ENCODE assay signal across 9 cellular contexts in the genomic region with DNA sequence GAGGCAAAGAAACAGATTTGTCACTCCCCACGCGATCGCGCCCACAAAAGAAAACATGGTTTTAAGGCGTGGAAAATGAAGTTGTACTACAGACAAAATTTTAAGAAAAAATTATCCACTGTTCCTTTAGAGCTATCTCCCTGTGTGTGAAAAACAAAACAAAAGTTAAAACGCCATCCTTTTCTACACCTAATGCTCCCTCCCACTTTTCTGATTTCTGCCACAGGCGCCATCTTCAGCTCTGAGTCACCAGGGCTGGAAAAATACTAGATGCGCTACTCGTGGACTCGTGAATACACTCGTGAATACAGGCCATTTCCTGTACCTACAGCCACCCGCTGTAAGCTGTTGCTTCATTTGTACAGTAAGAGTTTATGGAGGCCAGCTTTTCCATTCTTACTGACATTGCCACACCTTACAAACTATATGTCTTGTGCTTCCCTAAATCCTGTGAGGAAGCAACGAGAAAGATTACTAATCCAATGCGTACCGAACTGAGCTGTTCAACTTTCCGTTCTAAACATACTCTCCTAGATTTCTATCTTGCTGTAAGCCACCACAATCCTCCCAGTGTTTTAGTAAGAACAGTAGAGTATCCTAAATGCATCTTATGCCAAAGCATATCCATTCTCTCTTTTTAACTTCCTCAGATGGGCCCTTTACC. TPM values are rescaled to one million over a fixed set of nuclear protein-coding genes. Genes with fewer than 3 reads are reported as not detected.
DNase-seq lines count a peak whose midpoint lies in the region; ATAC-seq and TF ChIP-seq lines count a peak whose summit lies in the region.
"Had no signal": no experiment of that assay in that cellular context is flagged by ENCODE, and none has a peak within 500 bp of the region (broad histone marks: within the 10 kb centered on the region; RNA-seq: fewer than 3 reads in every experiment).

No MANE protein-coding gene starts in this region.

- no peaks in the 10 kb centered on the region for H3K27me3 ChIP-seq in upper lobe of left lung

- peaks cover 4 to 19% (median 11%) of the 10 kb centered on the region in 4 donors for H3K4me1 ChIP-seq in upper lobe of left lung

- WGBS in upper lobe of left lung, 2 donors = 1% methylated on average over 16 of the region's 16 CpGs

- H3K9me3 ChIP-seq in upper lobe of left lung = no peaks in the 10 kb centered on the region

- TF ChIP-seq CTCF in Calu3 (IDR thresholded peaks at IDR 0.05; ENCODE audit: unreplicated experiment) (no peak), progenitor cell of endocrine pancreas (IDR thresholded peaks at IDR 0.05; ENCODE audit: unreplicated experiment) (no peak), upper lobe of left lung (IDR thresholded peaks at IDR 0.05) (peak in 2 of 6 experiments; percentile 6 to 13)

- BruUV-seq in Calu3 (replicated peaks; lab: Mats Ljungman, UMichigan) = TSS peak; percentile 80

- intact Hi-C loops in Calu3 (cut with micrococcal nuclease; ENCODE audit: unreplicated experiment) = no loop called here
- intact Hi-C loops in left cardiac atrium (cut with DNase I) = no loop called here

- ATAC-seq in GM21723 (IDR thresholded peaks at IDR 0.05; ENCODE audit: unreplicated experiment) = peak; percentile 41
- ATAC-seq in activated naive CD8-positive, alpha-beta T cell treated with anti-CD3 and anti-CD28 coated beads, Interleukin-2, amount 50 U/mL, for 24 hours = peak; percentile 48
- peak; percentile 76 to 88 for ATAC-seq in left cardiac atrium
- peak; percentile 91 for ATAC-seq in upper lobe of left lung (ENCODE audit: low FRiP score in 2 of 2)

- H3K9me3 Mint-ChIP-seq in Calu3 (ENCODE audit: low read depth, unreplicated experiment) (no peaks in the 10 kb centered on the region), progenitor cell of endocrine pancreas (ENCODE audit: low read depth) (no peaks in the 10 kb centered on the region)
- no peaks in the 10 kb centered on the region for H3K9me3 Mint-ChIP-seq in activated naive CD8-positive, alpha-beta T cell treated with anti-CD3 and anti-CD28 coated beads, Interleukin-2, amount 50 U/mL, for 24 hours
- H3K9me3 Mint-ChIP-seq: dendritic cell treated with granulocyte-macrophage colony-stimulating factor and Interleukin-4, amounts not matched to agents 40 ng/mL and 50 ng/mL, for 4 days had no signal

- no peaks in the 10 kb centered on the region for H3K27me3 Mint-ChIP-seq in Calu3 (ENCODE audit: unreplicated experiment)
- H3K27me3 Mint-ChIP-seq in activated naive CD8-positive, alpha-beta T cell treated with anti-CD3 and anti-CD28 coated beads, Interleukin-2, amount 50 U/mL, for 24 hours = no peaks in the 10 kb centered on the region
- no peaks in the 10 kb centered on the region for H3K27me3 Mint-ChIP-seq in progenitor cell of endocrine pancreas
- H3K27me3 Mint-ChIP-seq: dendritic cell treated with granulocyte-macrophage colony-stimulating factor and Interleukin-4, amounts not matched to agents 40 ng/mL and 50 ng/mL, for 4 days had no signal

- H3K27ac Mint-ChIP-seq in Calu3 (ENCODE audit: unreplicated experiment) = no peak overlapping the region
- no peak overlapping the region for H3K27ac Mint-ChIP-seq in activated naive CD8-positive, alpha-beta T cell treated with anti-CD3 and anti-CD28 coated beads, Interleukin-2, amount 50 U/mL, for 24 hours
- no peak overlapping the region for H3K27ac Mint-ChIP-seq in progenitor cell of endocrine pancreas
- H3K27ac Mint-ChIP-seq: dendritic cell treated with granulocyte-macrophage colony-stimulating factor and Interleukin-4, amounts not matched to agents 40 ng/mL and 50 ng/mL, for 4 days had no signal

- no peaks in the 10 kb centered on the region for H3K36me3 Mint-ChIP-seq in Calu3 (ENCODE audit: insufficient read depth, unreplicated experiment)
- peaks cover 25% of the 10 kb centered on the region for H3K36me3 Mint-ChIP-seq in activated naive CD8-positive, alpha-beta T cell treated with anti-CD3 and anti-CD28 coated beads, Interleukin-2, amount 50 U/mL, for 24 hours (ENCODE audit: low read depth)
- H3K36me3 Mint-ChIP-seq in progenitor cell of endocrine pancreas (ENCODE audit: insufficient read depth) = no peaks in the 10 kb centered on the region

- TF ChIP-seq EP300 in upper lobe of left lung (IDR thresholded peaks at IDR 0.05) = peak in 2 of 4 donors; percentile 23 to 94

- TF ChIP-seq POLR2A in upper lobe of left lung (IDR thresholded peaks at IDR 0.05) = peak in 2 of 4 donors; percentile 28 to 48

- H3K4me1 Mint-ChIP-seq in Calu3 (ENCODE audit: low read depth, unreplicated experiment) (no peaks in the 10 kb centered on the region), progenitor cell of endocrine pancreas (ENCODE audit: low read depth) (peaks cover 12% of the 10 kb centered on the region)
- peaks cover 13% of the 10 kb centered on the region for H3K4me1 Mint-ChIP-seq in activated naive CD8-positive, alpha-beta T cell treated with anti-CD3 and anti-CD28 coated beads, Interleukin-2, amount 50 U/mL, for 24 hours

- no peaks in the 10 kb centered on the region for H3K36me3 ChIP-seq in upper lobe of left lung

- peak overlapping the region; percentile 44 to 82 (median 72) for H3K4me3 ChIP-seq in upper lobe of left lung

- H3K27ac ChIP-seq in upper lobe of left lung = peak overlapping the region; percentile 93 to 95 (median 94)

- peak; percentile 42 for DNase-seq in Calu3
- peak; percentile 95 for DNase-seq in M059J (ENCODE audit: low read depth)
- peak; percentile 33 for DNase-seq in SKM-1 (lab: John Stamatoyannopoulos, UW; ENCODE audit: unreplicated experiment)
- peak; percentile 60 for DNase-seq in activated naive CD8-positive, alpha-beta T cell treated with anti-CD3 and anti-CD28 coated beads, Interleukin-2, amount 50 U/mL, for 24 hours
- DNase-seq in left cardiac atrium = peak; percentile 76
- peak; percentile 18 for DNase-seq in progenitor cell of endocrine pancreas (ENCODE audit: low spot score, unreplicated experiment)
- DNase-seq in upper lobe of left lung = peak in 1 of 2 donors; percentile 86

- CTCF ChIA-PET in Calu3 (lab: Charles Lee) = interaction anchor here (1.2 kb wide), 1 partner anchor 38 kb away, joined by 3 read pairs; no protein-coding TSS in a partner anchor

- H3K4me3 Mint-ChIP-seq in Calu3 (ENCODE audit: low read depth, unreplicated experiment) = no peak overlapping the region
- no peak overlapping the region for H3K4me3 Mint-ChIP-seq in activated naive CD8-positive, alpha-beta T cell treated with anti-CD3 and anti-CD28 coated beads, Interleukin-2, amount 50 U/mL, for 24 hours
- H3K4me3 Mint-ChIP-seq in progenitor cell of endocrine pancreas (ENCODE audit: low read depth) = no peak overlapping the region
- H3K4me3 Mint-ChIP-seq: dendritic cell treated with granulocyte-macrophage colony-stimulating factor and Interleukin-4, amounts not matched to agents 40 ng/mL and 50 ng/mL, for 4 days had no signal

RNA-seq across cellular contexts. Expression of a gene that starts 0.8 kb away (rescaled TPM):
- 18.0 and 19.8 TPM in 2 replicates for total RNA-seq in Calu3 (2022)
- 9.6 and 11.9 TPM in 2 replicates for total RNA-seq in M059J (2014; rRNA removed; shearing (Covaris generic))
- 10 to 100 TPM; 13.1 to 18.0 TPM for total RNA-seq in left cardiac atrium
- total RNA-seq in progenitor cell of endocrine pancreas = 34.5 and 38.3 TPM in 2 replicates
- 10 to 100 TPM; 17.1 to 57.6 (median 40.3) TPM for total RNA-seq in upper lobe of left lung

Comparison
In these comparisons a context has a peak if more than half of its experiments do, and no peak if none do; other contexts are left out.
1. ATAC-seq: peak in every context shown above with its lines; median percentile 91 in upper lobe of left lung; 82 in left cardiac atrium; 48 in activated naive CD8-positive, alpha-beta T cell treated with anti-CD3 and anti-CD28 coated beads, Interleukin-2, amount 50 U/mL, for 24 hours; 41 in GM21723.